Comparison of ENCODE assay signal across 14 cellular contexts in the genomic region with DNA sequence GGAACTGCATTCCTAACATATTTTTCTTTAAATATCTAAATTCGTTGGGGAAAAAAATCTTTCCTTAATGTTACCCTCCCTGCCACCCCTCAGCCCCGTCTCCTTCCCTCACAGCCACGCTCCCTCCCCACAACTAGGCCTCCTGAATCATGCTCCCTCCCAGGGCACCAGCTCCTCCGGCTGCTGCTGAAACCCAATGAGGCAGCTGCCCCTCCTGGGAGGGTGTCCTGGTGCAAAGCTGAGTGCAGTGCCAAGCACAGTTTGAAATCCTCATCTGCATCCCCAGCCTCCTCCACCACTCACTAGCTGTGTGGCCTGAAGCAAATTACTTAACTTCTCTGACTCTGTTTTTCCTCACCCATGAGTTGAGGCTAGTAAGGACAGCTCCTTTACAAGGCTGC. TPM values are rescaled to one million over a fixed set of nuclear protein-coding genes. Genes with fewer than 3 reads are reported as not detected.
DNase-seq lines count a peak whose midpoint lies in the region; TF ChIP-seq lines count a peak whose summit lies in the region.
"Had no signal": no experiment of that assay in that cellular context is flagged by ENCODE, and none has a peak within 500 bp of the region (broad histone marks: within the 10 kb centered on the region; RNA-seq: fewer than 3 reads in every experiment).

No MANE protein-coding gene starts in this region.

- H3K27me3 Mint-ChIP-seq in endothelial cell (ENCODE audit: unreplicated experiment) (peaks cover 1% of the 10 kb centered on the region), mesothelial cell of epicardium (ENCODE audit: low read depth) (no peaks in the 10 kb centered on the region)

- H3K27ac Mint-ChIP-seq in endothelial cell (ENCODE audit: unreplicated experiment): peak overlapping the region; percentile 57
- peak overlapping the region; percentile 94 for H3K27ac Mint-ChIP-seq in mesothelial cell of epicardium

- H3K27me3 ChIP-seq in MG63: no peaks in the 10 kb centered on the region
- H3K27me3 ChIP-seq: vagina had no signal

- no peak for TF ChIP-seq CTCF in endothelial cell (IDR thresholded peaks at IDR 0.05; ENCODE audit: unreplicated experiment)
- TF ChIP-seq CTCF in mesothelial cell of epicardium (IDR thresholded peaks at IDR 0.05; ENCODE audit: unreplicated experiment): no peak

- peak; percentile 59 for DNase-seq in GM03348 (ENCODE audit: low spot score)
- DNase-seq in MG63: peak; percentile 10
- DNase-seq in endothelial cell (ENCODE audit: low spot score): no peak
- no peak for DNase-seq in mesothelial cell of epicardium (ENCODE audit: low spot score in 2 of 2, unreplicated experiment in 2 of 2)
- no peak for DNase-seq in activated naive CD4-positive, alpha-beta T cell (lab: John Stamatoyannopoulos, UW)
- no peak for DNase-seq in C1 segment of cervical spinal cord (lab: John Stamatoyannopoulos, UW)
- no peak for DNase-seq in stimulated activated CD4-positive, alpha-beta T cell treated with anti-CD3 and anti-CD28 coated beads, Interleukin-2, amount 100 ng/mL, for 48 hours
- DNase-seq in H4 (ENCODE audit: low spot score): no peak
- DNase-seq: activated CD4-positive, alpha-beta T cell treated with anti-CD3 and anti-CD28 coated beads, Interleukin-2, amount 50 U/mL, for 48 hours; GOT3; sigmoid colon; stimulated activated naive CD4-positive, alpha-beta T cell treated with Interleukin-2 at 50 U/mL for 16 hours had no signal

- no peak overlapping the region for H3K4me3 Mint-ChIP-seq in endothelial cell (ENCODE audit: unreplicated experiment)
- H3K4me3 Mint-ChIP-seq in mesothelial cell of epicardium: no peak overlapping the region
- H3K4me3 Mint-ChIP-seq: CD14-positive monocyte had no signal

- peaks cover 19% of the 10 kb centered on the region for H3K4me1 Mint-ChIP-seq in endothelial cell (ENCODE audit: unreplicated experiment)
- peaks cover 36% of the 10 kb centered on the region for H3K4me1 Mint-ChIP-seq in mesothelial cell of epicardium

- no peaks in the 10 kb centered on the region for H3K9me3 ChIP-seq in MG63
- H3K9me3 ChIP-seq: sigmoid colon, vagina had no signal

- H3K36me3 Mint-ChIP-seq in endothelial cell (ENCODE audit: low read depth, unreplicated experiment) (no peaks in the 10 kb centered on the region), mesothelial cell of epicardium (no peaks in the 10 kb centered on the region)
- H3K36me3 Mint-ChIP-seq: CD14-positive monocyte had no signal

- H3K9me3 Mint-ChIP-seq in endothelial cell (ENCODE audit: unreplicated experiment): no peaks in the 10 kb centered on the region
- H3K9me3 Mint-ChIP-seq in mesothelial cell of epicardium: no peaks in the 10 kb centered on the region

- H3K4me3 ChIP-seq in MG63: no peak overlapping the region
- H3K4me3 ChIP-seq: sigmoid colon, vagina had no signal

- H3K36me3 ChIP-seq in MG63: no peaks in the 10 kb centered on the region
- H3K36me3 ChIP-seq: sigmoid colon, vagina had no signal

RNA-seq across cellular contexts. Expression of gene NR2E3, which starts 2.7 kb away (rescaled TPM):
- total RNA-seq in MG63 (2014; rRNA removed; shearing (Covaris generic); ENCODE audit: low replicate concordance): 0.43 TPM in 1 of 2 replicates, not detected in the other
- total RNA-seq in endothelial cell (ENCODE audit: unreplicated experiment) (not detected), mesothelial cell of epicardium (1.1 to 2.0 TPM (median 1.2 TPM) in 3 replicates)
- not detected in 2 replicates for total RNA-seq in H4 (2014; rRNA removed; shearing (Covaris generic))

Comparison
In these comparisons a context has a peak if more than half of its experiments do, and no peak if none do; other contexts are left out.
1. DNase-seq: peak in GM03348 (single experiment) and MG63 (single experiment); none in endothelial cell (single experiment), mesothelial cell of epicardium (0 of 2), activated naive CD4-positive, alpha-beta T cell (0 of 4), C1 segment of cervical spinal cord (0 of 14), stimulated activated CD4-positive, alpha-beta T cell treated with anti-CD3 and anti-CD28 coated beads, Interleukin-2, amount 100 ng/mL, for 48 hours (0 of 2) and H4 (single experiment).